15 cellular contexts compared by ENCODE assay signal in genomic region chr4:15746110-15746509, GRCh38. TPM values are rescaled to one million over a fixed set of nuclear protein-coding genes. Genes with fewer than 3 reads are reported as not detected.
A peak's percentile ranks its signal among the peaks of the same experiment; 100 is the strongest.
DNase-seq lines count a peak whose midpoint lies in the region; ATAC-seq lines count a peak whose summit lies in the region.
"Had no signal": no experiment of that assay in that cellular context is flagged by ENCODE, and none has a peak within 500 bp of the region (broad histone marks: within the 10 kb centered on the region; RNA-seq: fewer than 3 reads in every experiment).

No MANE protein-coding gene starts in this region.

- H3K4me1 Mint-ChIP-seq in T-helper 2 cell treated with Interferon-gamma antibody and Interleukin-4, amounts not matched to agents 5 μg/mL and 100 μg/mL, for 36 hours (ENCODE audit: low read depth), result peaks cover 34% of the 10 kb centered on the region
- H3K4me1 Mint-ChIP-seq in activated T-cell treated with anti-CD3 and anti-CD28 coated beads, Interleukin-2, amount 50 U/mL, for 72 hours (ENCODE audit: low read depth), result peaks cover 14% of the 10 kb centered on the region
- H3K4me1 Mint-ChIP-seq in activated naive CD8-positive, alpha-beta T cell treated with anti-CD3 and anti-CD28 coated beads for 36 hours, result peaks cover 8% of the 10 kb centered on the region
- peaks cover 7% of the 10 kb centered on the region for H3K4me1 Mint-ChIP-seq in stimulated activated naive CD8-positive, alpha-beta T cell treated with anti-CD3 and anti-CD28 coated beads, Interleukin-15, Interleukin-2, amounts not matched to agents 100 ng/mL and 50 ng/mL, for 24 hours (ENCODE audit: low read depth)

- no peaks in the 10 kb centered on the region for H3K27me3 Mint-ChIP-seq in T-helper 2 cell treated with Interferon-gamma antibody and Interleukin-4, amounts not matched to agents 5 μg/mL and 100 μg/mL, for 36 hours (ENCODE audit: low read depth)
- no peaks in the 10 kb centered on the region for H3K27me3 Mint-ChIP-seq in activated T-cell treated with anti-CD3 and anti-CD28 coated beads, Interleukin-2, amount 50 U/mL, for 72 hours (ENCODE audit: low read depth)
- no peaks in the 10 kb centered on the region for H3K27me3 Mint-ChIP-seq in activated naive CD8-positive, alpha-beta T cell treated with anti-CD3 and anti-CD28 coated beads for 36 hours
- H3K27me3 Mint-ChIP-seq in stimulated activated naive CD8-positive, alpha-beta T cell treated with anti-CD3 and anti-CD28 coated beads, Interleukin-15, Interleukin-2, amounts not matched to agents 100 ng/mL and 50 ng/mL, for 24 hours, result no peaks in the 10 kb centered on the region

- peak overlapping the region; percentile 64 for H3K27ac Mint-ChIP-seq in T-helper 2 cell treated with Interferon-gamma antibody and Interleukin-4, amounts not matched to agents 5 μg/mL and 100 μg/mL, for 36 hours
- H3K27ac Mint-ChIP-seq in activated T-cell treated with anti-CD3 and anti-CD28 coated beads, Interleukin-2, amount 50 U/mL, for 72 hours, result no peak overlapping the region
- H3K27ac Mint-ChIP-seq in activated naive CD8-positive, alpha-beta T cell treated with anti-CD3 and anti-CD28 coated beads for 36 hours, result peak overlapping the region; percentile 47
- H3K27ac Mint-ChIP-seq in stimulated activated naive CD8-positive, alpha-beta T cell treated with anti-CD3 and anti-CD28 coated beads, Interleukin-15, Interleukin-2, amounts not matched to agents 100 ng/mL and 50 ng/mL, for 24 hours, result peak overlapping the region; percentile 61
- H3K27ac Mint-ChIP-seq: CD14-positive monocyte; CD8-positive, alpha-beta T cell had no signal

- peaks cover 65% of the 10 kb centered on the region for H3K9me3 Mint-ChIP-seq in T-helper 2 cell treated with Interferon-gamma antibody and Interleukin-4, amounts not matched to agents 5 μg/mL and 100 μg/mL, for 36 hours
- H3K9me3 Mint-ChIP-seq in activated T-cell treated with anti-CD3 and anti-CD28 coated beads, Interleukin-2, amount 50 U/mL, for 72 hours, result peaks cover 24% of the 10 kb centered on the region in 2 donors
- peaks cover 28% of the 10 kb centered on the region for H3K9me3 Mint-ChIP-seq in activated naive CD8-positive, alpha-beta T cell treated with anti-CD3 and anti-CD28 coated beads for 36 hours
- H3K9me3 Mint-ChIP-seq in stimulated activated naive CD8-positive, alpha-beta T cell treated with anti-CD3 and anti-CD28 coated beads, Interleukin-15, Interleukin-2, amounts not matched to agents 100 ng/mL and 50 ng/mL, for 24 hours, result peaks cover 18% of the 10 kb centered on the region

- H3K4me3 Mint-ChIP-seq in T-helper 2 cell treated with Interferon-gamma antibody and Interleukin-4, amounts not matched to agents 5 μg/mL and 100 μg/mL, for 36 hours, result no peak overlapping the region
- H3K4me3 Mint-ChIP-seq in activated T-cell treated with anti-CD3 and anti-CD28 coated beads, Interleukin-2, amount 50 U/mL, for 72 hours, result peak overlapping the region in 1 of 2 donors; percentile 21
- no peak overlapping the region for H3K4me3 Mint-ChIP-seq in activated naive CD8-positive, alpha-beta T cell treated with anti-CD3 and anti-CD28 coated beads for 36 hours
- no peak overlapping the region for H3K4me3 Mint-ChIP-seq in stimulated activated naive CD8-positive, alpha-beta T cell treated with anti-CD3 and anti-CD28 coated beads, Interleukin-15, Interleukin-2, amounts not matched to agents 100 ng/mL and 50 ng/mL, for 24 hours
- H3K4me3 Mint-ChIP-seq: CD14-positive monocyte; CD8-positive, alpha-beta T cell had no signal

- peak; percentile 68 to 87 for ATAC-seq in activated T-cell treated with anti-CD3 and anti-CD28 coated beads, Interleukin-2, amount 50 U/mL, for 72 hours (replicated peaks in 1 of 2)
- ATAC-seq in HG03135 (IDR thresholded peaks at IDR 0.05; ENCODE audit: unreplicated experiment), result no peak
- ATAC-seq: CD8-positive, alpha-beta T cell had no signal

- DNase-seq in T-helper 2 cell treated with Interferon-gamma antibody and Interleukin-4, amounts not matched to agents 5 μg/mL and 100 μg/mL, for 36 hours (ENCODE audit: low spot score), result no peak
- DNase-seq in T-helper 2 cell (no peak), hypothalamus (lab: John Stamatoyannopoulos, UW) (no peak)
- DNase-seq in activated T-cell treated with anti-CD3 and anti-CD28 coated beads, Interleukin-2, amount 50 U/mL, for 72 hours, result no peak
- no peak for DNase-seq in activated T-cell treated with anti-CD3 and anti-CD28 coated beads, Interleukin-2, amount 50 U/mL, for 1 hour
- DNase-seq in activated naive CD8-positive, alpha-beta T cell treated with anti-CD3 and anti-CD28 coated beads for 36 hours, result no peak
- DNase-seq: CD8-positive, alpha-beta T cell; COR-L47; DMS153; DMS79 treated with DMSO at 0.1 percent for 48 hours; GDM1 had no signal

- H3K36me3 Mint-ChIP-seq in T-helper 2 cell treated with Interferon-gamma antibody and Interleukin-4, amounts not matched to agents 5 μg/mL and 100 μg/mL, for 36 hours (ENCODE audit: low read depth), result peaks cover 30% of the 10 kb centered on the region
- peaks cover 22 to 34% of the 10 kb centered on the region in 2 donors for H3K36me3 Mint-ChIP-seq in activated T-cell treated with anti-CD3 and anti-CD28 coated beads, Interleukin-2, amount 50 U/mL, for 72 hours (ENCODE audit: insufficient read depth in 2 of 2)
- H3K36me3 Mint-ChIP-seq in activated naive CD8-positive, alpha-beta T cell treated with anti-CD3 and anti-CD28 coated beads for 36 hours, result peaks cover 17% of the 10 kb centered on the region
- peaks cover 25% of the 10 kb centered on the region for H3K36me3 Mint-ChIP-seq in stimulated activated naive CD8-positive, alpha-beta T cell treated with anti-CD3 and anti-CD28 coated beads, Interleukin-15, Interleukin-2, amounts not matched to agents 100 ng/mL and 50 ng/mL, for 24 hours (ENCODE audit: low read depth)

RNA-seq across cellular contexts. Expression of gene CD38, which starts 32.0 kb away (rescaled TPM):
- total RNA-seq in activated T-cell treated with anti-CD3 and anti-CD28 coated beads, Interleukin-2, amount 50 U/mL, for 72 hours, result 10 to 100 TPM; 60.2 to 62.9 TPM
- total RNA-seq in activated naive CD8-positive, alpha-beta T cell treated with anti-CD3 and anti-CD28 coated beads for 36 hours, result 10 to 100 TPM; 40.3 to 42.1 TPM
- total RNA-seq: A673 had no signal

RNA-seq across cellular contexts. Expression of gene BST1, which starts 43.2 kb away (rescaled TPM):
- under 1 TPM; 0.24 to 0.65 TPM for total RNA-seq in activated T-cell treated with anti-CD3 and anti-CD28 coated beads, Interleukin-2, amount 50 U/mL, for 72 hours
- under 1 TPM; 0.38 to 0.54 TPM for total RNA-seq in activated naive CD8-positive, alpha-beta T cell treated with anti-CD3 and anti-CD28 coated beads for 36 hours
